1 cellular context compared by ENCODE assay signal in genomic region chr3:103169289-103169688, GRCh38.
TF ChIP-seq lines count a peak whose summit lies in the region.

No MANE protein-coding gene starts in this region.

TF ChIP-seq in SK-N-SH, 30 proteins besides CTCF, POLR2A, EP300 and RAD21 (continued from another document):
- TF ChIP-seq FOXM1 (IDR thresholded peaks at IDR 0.05; ENCODE audit: low read depth) (0 out of 2 replicates have a peak, but pooled peaks have one; percentile 26), TAF1 (IDR thresholded peaks at IDR 0.05; ENCODE audit: borderline replicate concordance, low read depth, low read length) (no peak), MXI1 (IDR thresholded peaks at IDR 0.05; ENCODE audit: low read depth, low read length) (no peak), SIN3A (IDR thresholded peaks at IDR 0.05; ENCODE audit: borderline replicate concordance, low read depth, low read length) (no peak), RCOR1 (IDR thresholded peaks at IDR 0.05; ENCODE audit: low read length) (no peak), RXRA (IDR thresholded peaks at IDR 0.05; ENCODE audit: borderline replicate concordance, low read depth) (no peak), TCF12 (IDR thresholded peaks at IDR 0.05) (peak; percentile 73), JUND (IDR thresholded peaks at IDR 0.05) (peak; percentile 78), POLR2AphosphoS5 (IDR thresholded peaks at IDR 0.05; ENCODE audit: low read depth, low read length) (no peak), GATA2 (CRISPR knock-in tag; IDR thresholded peaks at IDR 0.05) (no peak), ZBTB33 (IDR thresholded peaks at IDR 0.05; ENCODE audit: borderline replicate concordance, low read depth) (no peak), EZH2phosphoT487 (IDR thresholded peaks at IDR 0.05; ENCODE audit: borderline replicate concordance, low read depth) (no peak), PBX3 (IDR thresholded peaks at IDR 0.05) (peak; percentile 78)
